In genomic region chr14:63134801-63135200, GRCh38 we compare ENCODE assay signal across 12 cellular contexts.
A peak's percentile ranks its signal among the peaks of the same experiment; 100 is the strongest.
DNase-seq lines count a peak whose midpoint lies in the region; ATAC-seq, FAIRE-seq and TF ChIP-seq lines count a peak whose summit lies in the region.
"Had no signal": no experiment of that assay in that cellular context is flagged by ENCODE, and none has a peak within 500 bp of the region (broad histone marks: within the 10 kb centered on the region; RNA-seq: fewer than 3 reads in every experiment).

No MANE protein-coding gene starts in this region.

- TF ChIP-seq RAD21 in GM12878 (IDR thresholded peaks at IDR 0.05; ENCODE audit: insufficient read depth, low read depth, low read length) = 0 out of 2 replicates have a peak, but pooled peaks have one; percentile 7

- in situ Hi-C loops in GM12878 (cut with MboI) = no loop called here

- TF ChIP-seq CTCF in GM12873 (IDR thresholded peaks at IDR 0.05; ENCODE audit: insufficient read depth, low read depth, low read length, missing control alignments) = peak; percentile 16
- no peak for TF ChIP-seq CTCF in GM12878 (IDR thresholded peaks at IDR 0.05 in 2 of 3, conservative IDR thresholded peaks at IDR 0.05 in 1 of 3; ENCODE audit: control insufficient read depth in 2 of 3, extremely low read depth in 1 of 3, insufficient read depth in 1 of 3, low read depth in 3 of 3, low read length in 3 of 3)
- TF ChIP-seq CTCF in nephron progenitor cell (IDR thresholded peaks at IDR 0.05) = peak; percentile 60
- peak in 1 of 11 experiments; percentile 8 for TF ChIP-seq CTCF in spleen (IDR thresholded peaks at IDR 0.05 in 8 of 11, conservative IDR thresholded peaks at IDR 0.05 in 3 of 11)

- SMC1A ChIA-PET in GM12878 (lab: Charles Lee; ENCODE audit: uncharacterized antibody, unreplicated experiment) = interaction anchor here (0.5 kb wide), 1 partner anchor 1443 kb away, joined by 4 read pairs; no protein-coding TSS in a partner anchor

- TF ChIP-seq POLR2A in GM12878 (IDR thresholded peaks at IDR 0.05; ENCODE audit: low read depth, low read length) (no peak), spleen (IDR thresholded peaks at IDR 0.05) (no peak)

- H3K36me3 ChIP-seq in GM12878 (ENCODE audit: control insufficient read depth in 2 of 2, insufficient read depth in 2 of 2, low read length in 1 of 2) (no peaks in the 10 kb centered on the region), spleen (no peaks in the 10 kb centered on the region)

- H3K4me1 Mint-ChIP-seq in nephron progenitor cell = no peaks in the 10 kb centered on the region
- H3K4me1 Mint-ChIP-seq in activated CD4-positive, alpha-beta T cell treated with anti-CD3 and anti-CD28 coated beads for 36 hours = no peaks in the 10 kb centered on the region

- RAD21 ChIA-PET in GM12878 (lab: Charles Lee; ENCODE audit: unreplicated experiment) = no interaction called here

- WGBS in GM12878 (ENCODE audit: insufficient coverage, insufficient replicate concordance, low lambda C conversion rate, missing lambda C conversion rate) = 0% methylated on average over 2 of the region's 2 CpGs
- 26 to 41% (median 29%) methylated on average over 2 of the region's 2 CpGs for WGBS in spleen, 5 donors

- no peak overlapping the region for H2AFZ ChIP-seq in GM12878 (ENCODE audit: control insufficient read depth, low read depth, low read length)

- H3K27me3 Mint-ChIP-seq in nephron progenitor cell (ENCODE audit: low read depth, poor library complexity) = no peaks in the 10 kb centered on the region
- H3K27me3 Mint-ChIP-seq in activated CD4-positive, alpha-beta T cell treated with anti-CD3 and anti-CD28 coated beads for 36 hours = peaks cover 3% of the 10 kb centered on the region
- H3K27me3 Mint-ChIP-seq: activated CD4-positive, alpha-beta memory T cell treated with anti-CD3 and anti-CD28 coated beads for 36 hours; dendritic cell treated with granulocyte-macrophage colony-stimulating factor and Interleukin-4, amounts not matched to agents 40 ng/mL and 50 ng/mL, for 4 days had no signal

- H3K27me3 ChIP-seq in GM12878 (replicated peaks in 1 of 2; ENCODE audit: control insufficient read depth in 2 of 2, insufficient read depth in 2 of 2, low read length in 1 of 2) = no peaks in the 10 kb centered on the region
- H3K27me3 ChIP-seq in spleen (replicated peaks in 1 of 7) = no peaks in the 10 kb centered on the region

- H3K27ac ChIP-seq in GM12878 (ENCODE audit: control insufficient read depth, insufficient read depth) (no peak overlapping the region), spleen (no peak overlapping the region)

- peak; percentile 44 for FAIRE-seq in GM12878 (lab: Jason Lieb, UNC)

- H3K4me3 ChIP-seq in GM12878 (no peak overlapping the region), spleen (no peak overlapping the region)

- peaks cover 6% of the 10 kb centered on the region for H3K9me3 Mint-ChIP-seq in nephron progenitor cell
- no peaks in the 10 kb centered on the region for H3K9me3 Mint-ChIP-seq in activated CD4-positive, alpha-beta T cell treated with anti-CD3 and anti-CD28 coated beads for 36 hours (ENCODE audit: low read depth)
- H3K9me3 Mint-ChIP-seq: activated CD4-positive, alpha-beta memory T cell treated with anti-CD3 and anti-CD28 coated beads for 36 hours; dendritic cell treated with granulocyte-macrophage colony-stimulating factor and Interleukin-4, amounts not matched to agents 40 ng/mL and 50 ng/mL, for 4 days had no signal

- ATAC-seq in GM12878 (no peak), GM19397 (IDR thresholded peaks at IDR 0.05; ENCODE audit: unreplicated experiment) (no peak), HG03354 (IDR thresholded peaks at IDR 0.05; ENCODE audit: poor library complexity, severe bottlenecking, unreplicated experiment) (no peak)
- no peak for ATAC-seq in activated CD4-positive, alpha-beta T cell treated with anti-CD3 and anti-CD28 coated beads for 36 hours

- no peak overlapping the region for H3K27ac Mint-ChIP-seq in nephron progenitor cell
- H3K27ac Mint-ChIP-seq in activated CD4-positive, alpha-beta T cell treated with anti-CD3 and anti-CD28 coated beads for 36 hours = no peak overlapping the region
- H3K27ac Mint-ChIP-seq: activated CD4-positive, alpha-beta memory T cell treated with anti-CD3 and anti-CD28 coated beads for 36 hours; dendritic cell treated with granulocyte-macrophage colony-stimulating factor and Interleukin-4, amounts not matched to agents 40 ng/mL and 50 ng/mL, for 4 days had no signal

- no peak overlapping the region for H3K4me2 ChIP-seq in GM12878 (ENCODE audit: control insufficient read depth, insufficient read depth)

- no peaks in the 10 kb centered on the region for H4K20me1 ChIP-seq in GM12878 (ENCODE audit: control insufficient read depth, insufficient read depth)

- intact Hi-C loops in GM12878 (cut with micrococcal nuclease; ENCODE audit: unreplicated experiment) (no loop called here), spleen (cut with DNase I; ENCODE audit: low total_unique reads) (no loop called here)
- intact Hi-C loops in activated CD4-positive, alpha-beta T cell treated with anti-CD3 and anti-CD28 coated beads for 36 hours (cut with DNase I, micrococcal nuclease) = loop anchor here in 1 of 2 experiments (5.0 kb wide), 1 partner anchor 972 kb away; no protein-coding TSS in a partner anchor

- CTCF ChIA-PET in GM12878 (lab: Yijun Ruan, JAX) = no interaction called here
- CTCF ChIA-PET in activated CD4-positive, alpha-beta T cell treated with anti-CD3 and anti-CD28 coated beads for 36 hours (lab: Charles Lee) = no interaction called here

- H3K9me3 ChIP-seq in GM12878 (replicated peaks; ENCODE audit: control insufficient read depth, insufficient read depth, low read length) (no peaks in the 10 kb centered on the region), spleen (no peaks in the 10 kb centered on the region)

- no TSS peak for BruUV-seq in GM12878 (replicated peaks; lab: Mats Ljungman, UMichigan)

- POLR2A ChIA-PET in GM12878 (lab: Charles Lee) = interaction anchor here (0.5 kb wide), 1 partner anchor 65 kb away, joined by 3 read pairs; no protein-coding TSS in a partner anchor
- POLR2A ChIA-PET in activated CD4-positive, alpha-beta T cell treated with anti-CD3 and anti-CD28 coated beads for 36 hours (lab: Charles Lee) = no interaction called here

- peak; percentile 5 for DNase-seq in NCI-H2081 treated with DMSO at 0.1 percent for 48 hours (lab: John Stamatoyannopoulos, UW)
- DNase-seq in GM12878 (ENCODE audit: low read depth, low spot score) = no peak
- DNase-seq in nephron progenitor cell = no peak
- DNase-seq in activated CD4-positive, alpha-beta T cell treated with anti-CD3 and anti-CD28 coated beads for 36 hours = no peak
- no peak for DNase-seq in spleen
- DNase-seq: activated CD4-positive, alpha-beta memory T cell treated with anti-CD3 and anti-CD28 coated beads for 36 hours; NCI-H446 treated with DMSO at 0.1 percent for 48 hours; stimulated activated CD4-positive, alpha-beta T cell treated with anti-CD3 and anti-CD28 coated beads, Interleukin-4, amount 100 ng/mL, for 4 hours had no signal

- no peaks in the 10 kb centered on the region for H3K79me2 ChIP-seq in GM12878 (ENCODE audit: control insufficient read depth, insufficient read depth, low read length)

- no peak overlapping the region for H3K4me3 Mint-ChIP-seq in nephron progenitor cell
- H3K4me3 Mint-ChIP-seq in activated CD4-positive, alpha-beta T cell treated with anti-CD3 and anti-CD28 coated beads for 36 hours = no peak overlapping the region
- H3K4me3 Mint-ChIP-seq: activated CD4-positive, alpha-beta memory T cell treated with anti-CD3 and anti-CD28 coated beads for 36 hours; dendritic cell treated with granulocyte-macrophage colony-stimulating factor and Interleukin-4, amounts not matched to agents 40 ng/mL and 50 ng/mL, for 4 days had no signal

- TF ChIP-seq EP300 in GM12878 (IDR thresholded peaks at IDR 0.05; ENCODE audit: borderline replicate concordance in 1 of 2, control insufficient read depth in 1 of 2, low read depth in 2 of 2, low read length in 2 of 2) = no peak

- H3K9ac ChIP-seq in GM12878 (ENCODE audit: control insufficient read depth, insufficient read depth, low read length) = no peak overlapping the region

- H3K36me3 Mint-ChIP-seq in nephron progenitor cell (ENCODE audit: low read depth) = no peaks in the 10 kb centered on the region
- no peaks in the 10 kb centered on the region for H3K36me3 Mint-ChIP-seq in activated CD4-positive, alpha-beta T cell treated with anti-CD3 and anti-CD28 coated beads for 36 hours (ENCODE audit: low read depth)
- H3K36me3 Mint-ChIP-seq: activated CD4-positive, alpha-beta memory T cell treated with anti-CD3 and anti-CD28 coated beads for 36 hours had no signal

- no peaks in the 10 kb centered on the region for H3K4me1 ChIP-seq in GM12878 (ENCODE audit: control insufficient read depth, insufficient read depth, low read length)
- no peaks in the 10 kb centered on the region for H3K4me1 ChIP-seq in spleen

TF ChIP-seq in GM12878, 131 proteins besides CTCF, POLR2A, EP300 and RAD21 (continues in another document):
- TF ChIP-seq PBX3 (IDR thresholded peaks at IDR 0.05; ENCODE audit: insufficient replicate concordance, low read depth, low read length) (no peak), TCF12 (IDR thresholded peaks at IDR 0.05; ENCODE audit: low read depth, low read length) (no peak), STAT3 (IDR thresholded peaks at IDR 0.05; ENCODE audit: low read depth, low read length) (no peak), FOXK2 (IDR thresholded peaks at IDR 0.05) (no peak), IRF3 (IDR thresholded peaks at IDR 0.05) (no peak)

Comparison
In these comparisons a context has a peak if more than half of its experiments do, and no peak if none do; other contexts are left out.
1. CTCF ChIP-seq: peak in GM12873 (single experiment) and nephron progenitor cell (single experiment); none in GM12878 (0 of 3).